ENCODE assay signal across 28 cellular contexts in genomic region chr15:55714064-55714463, GRCh38. TPM values are rescaled to one million over a fixed set of nuclear protein-coding genes. Genes with fewer than 3 reads are reported as not detected.
"Had no signal": no experiment of that assay in that cellular context is flagged by ENCODE, and none has a peak within 500 bp of the region (broad histone marks: within the 10 kb centered on the region; RNA-seq: fewer than 3 reads in every experiment).

No MANE protein-coding gene starts in this region.

- H3K9me3 Mint-ChIP-seq: natural killer cell; stimulated activated naive CD8-positive, alpha-beta T cell treated with anti-CD3 and anti-CD28 coated beads, Interleukin-15, amount 100 ng/mL, for 72 hours had no signal

- H3K36me3 ChIP-seq: lower lobe of right lung, ovary, right atrium auricular region, right lobe of liver, tibial nerve, upper lobe of left lung, vagina had no signal

- H3K27ac Mint-ChIP-seq: mesothelial cell of epicardium; natural killer cell; progenitor cell of endocrine pancreas; stimulated activated memory B cell treated with anti-CD40 and anti-IgM and Interleukin-4, amounts not matched to agents 10 μg/mL and 1 μg/mL and 100 μg/mL, for 72 hours; stimulated activated naive CD8-positive, alpha-beta T cell treated with anti-CD3 and anti-CD28 coated beads, Interleukin-15, amount 100 ng/mL, for 72 hours had no signal

- H3K27me3 ChIP-seq: ovary, right atrium auricular region, right lobe of liver, tibial nerve, upper lobe of left lung, vagina had no signal

- DNase-seq: hippocampal formation; kidney glomerular epithelial cell; left cardiac atrium; left ventricle myocardium superior; lower lobe of right lung; mammary epithelial cell; mesenchymal stem cell; naive B cell; natural killer cell; ovary; right lobe of liver; stimulated activated CD4-positive, alpha-beta T cell treated with anti-CD3 and anti-CD28 coated beads, Interleukin-1b, Interleukin-23, amount 100 ng/mL, for 48 hours; stimulated activated CD4-positive, alpha-beta T cell treated with anti-CD3 and anti-CD28 coated beads, Interleukin-2, amount 100 ng/mL, for 48 hours; stimulated activated CD4-positive, alpha-beta T cell treated with anti-CD3 and anti-CD28 coated beads, Interleukin-4, amount 100 ng/mL, for 4 hours; stimulated activated CD8-positive, alpha-beta memory T cell treated with anti-CD3 and anti-CD28 coated beads, Interleukin-4, amount 100 ng/mL, for 48 hours; stimulated activated naive CD4-positive, alpha-beta T cell treated with Interleukin-2 at 50 U/mL for 16 hours; stimulated activated naive CD8-positive, alpha-beta T cell treated with anti-CD3 and anti-CD28 coated beads, Interleukin-15, amount 100 ng/mL, for 72 hours; substantia nigra; upper lobe of left lung had no signal

- ATAC-seq: left cardiac atrium; left lobe of liver; left ventricle myocardium superior; lower lobe of right lung; natural killer cell; right lobe of liver; stimulated activated memory B cell treated with anti-CD40 and anti-IgM and Interleukin-4, amounts not matched to agents 10 μg/mL and 1 μg/mL and 100 μg/mL, for 72 hours; stimulated activated naive CD8-positive, alpha-beta T cell treated with anti-CD3 and anti-CD28 coated beads, Interleukin-15, amount 100 ng/mL, for 72 hours had no signal

- H3K27me3 Mint-ChIP-seq: progenitor cell of endocrine pancreas had no signal

- H3K9me3 ChIP-seq: lower lobe of right lung, ovary, right atrium auricular region, right lobe of liver, tibial nerve, upper lobe of left lung, vagina had no signal

- H3K36me3 Mint-ChIP-seq: naive B cell; natural killer cell; stimulated activated memory B cell treated with anti-CD40 and anti-IgM and Interleukin-4, amounts not matched to agents 10 μg/mL and 1 μg/mL and 100 μg/mL, for 72 hours had no signal

- H3K4me3 Mint-ChIP-seq: mesothelial cell of epicardium; naive B cell; natural killer cell; stimulated activated memory B cell treated with anti-CD40 and anti-IgM and Interleukin-4, amounts not matched to agents 10 μg/mL and 1 μg/mL and 100 μg/mL, for 72 hours; stimulated activated naive CD8-positive, alpha-beta T cell treated with anti-CD3 and anti-CD28 coated beads, Interleukin-15, amount 100 ng/mL, for 72 hours had no signal

- H3K4me1 Mint-ChIP-seq: naive B cell; natural killer cell; stimulated activated memory B cell treated with anti-CD40 and anti-IgM and Interleukin-4, amounts not matched to agents 10 μg/mL and 1 μg/mL and 100 μg/mL, for 72 hours; stimulated activated naive CD8-positive, alpha-beta T cell treated with anti-CD3 and anti-CD28 coated beads, Interleukin-15, amount 100 ng/mL, for 72 hours had no signal

- H3K4me1 ChIP-seq: lower lobe of right lung, right atrium auricular region, right lobe of liver, tibial nerve, upper lobe of left lung, vagina had no signal

- H3K27ac ChIP-seq: lower lobe of right lung, ovary, right atrium auricular region, right lobe of liver, tibial nerve, upper lobe of left lung, vagina had no signal

- H3K4me3 ChIP-seq: lower lobe of right lung, ovary, right atrium auricular region, right lobe of liver, smooth muscle cell, tibial nerve, upper lobe of left lung, vagina had no signal

- H3K4me2 ChIP-seq: smooth muscle cell had no signal

RNA-seq across cellular contexts. Expression of gene PRTG, which starts 28.9 kb away (rescaled TPM):
- total RNA-seq: natural killer cell had no signal
- polyA plus RNA-seq: keratinocyte had no signal
